In the genomic region with DNA sequence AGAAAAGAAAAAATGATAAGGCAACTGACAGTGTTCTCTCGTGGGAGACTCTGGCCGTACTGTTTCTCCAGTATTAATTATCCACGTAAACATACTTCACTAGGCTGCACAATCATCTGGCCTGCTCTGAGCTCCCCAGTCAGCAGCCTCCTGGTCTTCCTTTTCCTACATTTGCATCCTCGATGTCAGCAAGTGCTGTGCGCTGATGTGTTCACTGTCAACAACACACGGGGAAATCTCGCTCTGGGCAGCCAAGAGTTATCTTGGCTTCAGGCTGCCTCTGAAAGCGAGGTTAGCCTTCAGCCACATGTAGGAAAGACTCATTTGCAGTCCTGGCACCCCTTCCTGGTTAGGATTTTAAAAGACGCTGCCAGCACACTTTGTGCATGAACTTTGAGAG, we compare ENCODE assay signal across 1 cellular context.
TF ChIP-seq lines count a peak whose summit lies in the region.

No MANE protein-coding gene starts in this region.

TF ChIP-seq in H1, 55 proteins besides CTCF, POLR2A, EP300 and RAD21 (continued from another document):
- TF ChIP-seq, protein P1, sequence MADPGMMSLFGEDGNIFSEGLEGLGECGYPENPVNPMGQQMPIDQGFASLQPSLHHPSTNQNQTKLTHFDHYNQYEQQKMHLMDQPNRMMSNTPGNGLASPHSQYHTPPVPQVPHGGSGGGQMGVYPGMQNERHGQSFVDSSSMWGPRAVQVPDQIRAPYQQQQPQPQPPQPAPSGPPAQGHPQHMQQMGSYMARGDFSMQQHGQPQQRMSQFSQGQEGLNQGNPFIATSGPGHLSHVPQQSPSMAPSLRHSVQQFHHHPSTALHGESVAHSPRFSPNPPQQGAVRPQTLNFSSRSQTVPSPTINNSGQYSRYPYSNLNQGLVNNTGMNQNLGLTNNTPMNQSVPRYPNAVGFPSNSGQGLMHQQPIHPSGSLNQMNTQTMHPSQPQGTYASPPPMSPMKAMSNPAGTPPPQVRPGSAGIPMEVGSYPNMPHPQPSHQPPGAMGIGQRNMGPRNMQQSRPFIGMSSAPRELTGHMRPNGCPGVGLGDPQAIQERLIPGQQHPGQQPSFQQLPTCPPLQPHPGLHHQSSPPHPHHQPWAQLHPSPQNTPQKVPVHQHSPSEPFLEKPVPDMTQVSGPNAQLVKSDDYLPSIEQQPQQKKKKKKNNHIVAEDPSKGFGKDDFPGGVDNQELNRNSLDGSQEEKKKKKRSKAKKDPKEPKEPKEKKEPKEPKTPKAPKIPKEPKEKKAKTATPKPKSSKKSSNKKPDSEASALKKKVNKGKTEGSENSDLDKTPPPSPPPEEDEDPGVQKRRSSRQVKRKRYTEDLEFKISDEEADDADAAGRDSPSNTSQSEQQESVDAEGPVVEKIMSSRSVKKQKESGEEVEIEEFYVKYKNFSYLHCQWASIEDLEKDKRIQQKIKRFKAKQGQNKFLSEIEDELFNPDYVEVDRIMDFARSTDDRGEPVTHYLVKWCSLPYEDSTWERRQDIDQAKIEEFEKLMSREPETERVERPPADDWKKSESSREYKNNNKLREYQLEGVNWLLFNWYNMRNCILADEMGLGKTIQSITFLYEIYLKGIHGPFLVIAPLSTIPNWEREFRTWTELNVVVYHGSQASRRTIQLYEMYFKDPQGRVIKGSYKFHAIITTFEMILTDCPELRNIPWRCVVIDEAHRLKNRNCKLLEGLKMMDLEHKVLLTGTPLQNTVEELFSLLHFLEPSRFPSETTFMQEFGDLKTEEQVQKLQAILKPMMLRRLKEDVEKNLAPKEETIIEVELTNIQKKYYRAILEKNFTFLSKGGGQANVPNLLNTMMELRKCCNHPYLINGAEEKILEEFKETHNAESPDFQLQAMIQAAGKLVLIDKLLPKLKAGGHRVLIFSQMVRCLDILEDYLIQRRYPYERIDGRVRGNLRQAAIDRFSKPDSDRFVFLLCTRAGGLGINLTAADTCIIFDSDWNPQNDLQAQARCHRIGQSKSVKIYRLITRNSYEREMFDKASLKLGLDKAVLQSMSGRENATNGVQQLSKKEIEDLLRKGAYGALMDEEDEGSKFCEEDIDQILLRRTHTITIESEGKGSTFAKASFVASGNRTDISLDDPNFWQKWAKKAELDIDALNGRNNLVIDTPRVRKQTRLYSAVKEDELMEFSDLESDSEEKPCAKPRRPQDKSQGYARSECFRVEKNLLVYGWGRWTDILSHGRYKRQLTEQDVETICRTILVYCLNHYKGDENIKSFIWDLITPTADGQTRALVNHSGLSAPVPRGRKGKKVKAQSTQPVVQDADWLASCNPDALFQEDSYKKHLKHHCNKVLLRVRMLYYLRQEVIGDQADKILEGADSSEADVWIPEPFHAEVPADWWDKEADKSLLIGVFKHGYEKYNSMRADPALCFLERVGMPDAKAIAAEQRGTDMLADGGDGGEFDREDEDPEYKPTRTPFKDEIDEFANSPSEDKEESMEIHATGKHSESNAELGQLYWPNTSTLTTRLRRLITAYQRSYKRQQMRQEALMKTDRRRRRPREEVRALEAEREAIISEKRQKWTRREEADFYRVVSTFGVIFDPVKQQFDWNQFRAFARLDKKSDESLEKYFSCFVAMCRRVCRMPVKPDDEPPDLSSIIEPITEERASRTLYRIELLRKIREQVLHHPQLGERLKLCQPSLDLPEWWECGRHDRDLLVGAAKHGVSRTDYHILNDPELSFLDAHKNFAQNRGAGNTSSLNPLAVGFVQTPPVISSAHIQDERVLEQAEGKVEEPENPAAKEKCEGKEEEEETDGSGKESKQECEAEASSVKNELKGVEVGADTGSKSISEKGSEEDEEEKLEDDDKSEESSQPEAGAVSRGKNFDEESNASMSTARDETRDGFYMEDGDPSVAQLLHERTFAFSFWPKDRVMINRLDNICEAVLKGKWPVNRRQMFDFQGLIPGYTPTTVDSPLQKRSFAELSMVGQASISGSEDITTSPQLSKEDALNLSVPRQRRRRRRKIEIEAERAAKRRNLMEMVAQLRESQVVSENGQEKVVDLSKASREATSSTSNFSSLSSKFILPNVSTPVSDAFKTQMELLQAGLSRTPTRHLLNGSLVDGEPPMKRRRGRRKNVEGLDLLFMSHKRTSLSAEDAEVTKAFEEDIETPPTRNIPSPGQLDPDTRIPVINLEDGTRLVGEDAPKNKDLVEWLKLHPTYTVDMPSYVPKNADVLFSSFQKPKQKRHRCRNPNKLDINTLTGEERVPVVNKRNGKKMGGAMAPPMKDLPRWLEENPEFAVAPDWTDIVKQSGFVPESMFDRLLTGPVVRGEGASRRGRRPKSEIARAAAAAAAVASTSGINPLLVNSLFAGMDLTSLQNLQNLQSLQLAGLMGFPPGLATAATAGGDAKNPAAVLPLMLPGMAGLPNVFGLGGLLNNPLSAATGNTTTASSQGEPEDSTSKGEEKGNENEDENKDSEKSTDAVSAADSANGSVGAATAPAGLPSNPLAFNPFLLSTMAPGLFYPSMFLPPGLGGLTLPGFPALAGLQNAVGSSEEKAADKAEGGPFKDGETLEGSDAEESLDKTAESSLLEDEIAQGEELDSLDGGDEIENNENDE (IDR thresholded peaks at IDR 0.05; ENCODE audit: insufficient replicate concordance, low read length), result no peak
- TF ChIP-seq, protein P2, sequence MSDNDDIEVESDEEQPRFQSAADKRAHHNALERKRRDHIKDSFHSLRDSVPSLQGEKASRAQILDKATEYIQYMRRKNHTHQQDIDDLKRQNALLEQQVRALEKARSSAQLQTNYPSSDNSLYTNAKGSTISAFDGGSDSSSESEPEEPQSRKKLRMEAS (IDR thresholded peaks at IDR 0.05), result no peak
- TF ChIP-seq TCF12 (IDR thresholded peaks at IDR 0.05; ENCODE audit: low read depth, low read length), result no peak
- TF ChIP-seq YY1 (IDR thresholded peaks at IDR 0.05; ENCODE audit: low read depth, low read length), result no peak
- no peak for TF ChIP-seq ZNF274 (IDR thresholded peaks at IDR 0.05; ENCODE audit: borderline replicate concordance, extremely low read depth, low read length)
- no peak for TF ChIP-seq POU5F1 (IDR thresholded peaks at IDR 0.05; ENCODE audit: low read depth, low read length)
- TF ChIP-seq CEBPB (IDR thresholded peaks at IDR 0.05; ENCODE audit: low read depth, low read length), result no peak
- no peak for TF ChIP-seq SIRT6 (IDR thresholded peaks at IDR 0.05; ENCODE audit: low read length)
- no peak for TF ChIP-seq SP4 (IDR thresholded peaks at IDR 0.05; ENCODE audit: low read length)
- TF ChIP-seq, protein P3, sequence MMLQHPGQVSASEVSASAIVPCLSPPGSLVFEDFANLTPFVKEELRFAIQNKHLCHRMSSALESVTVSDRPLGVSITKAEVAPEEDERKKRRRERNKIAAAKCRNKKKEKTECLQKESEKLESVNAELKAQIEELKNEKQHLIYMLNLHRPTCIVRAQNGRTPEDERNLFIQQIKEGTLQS (IDR thresholded peaks at IDR 0.05; ENCODE audit: insufficient read depth, low read depth, low read length), result no peak
- TF ChIP-seq SAP30 (IDR thresholded peaks at IDR 0.05; ENCODE audit: insufficient read depth, insufficient replicate concordance, low read length), result no peak
- no peak for TF ChIP-seq EZH2 (IDR thresholded peaks at IDR 0.05; ENCODE audit: low read depth, low read length, severe bottlenecking)
- TF ChIP-seq TBP (IDR thresholded peaks at IDR 0.05; ENCODE audit: low read depth, low read length), result no peak
- no peak for TF ChIP-seq CBX5 (IDR thresholded peaks at IDR 0.05; ENCODE audit: low read depth, low read length)
- no peak for TF ChIP-seq FOSL1 (IDR thresholded peaks at IDR 0.05; ENCODE audit: insufficient read depth, low read depth, low read length)
